In genomic region chr22:29475550-29475949, GRCh38 we compare ENCODE assay signal across 18 cellular contexts. TPM values are rescaled to one million over a fixed set of nuclear protein-coding genes. Genes with fewer than 3 reads are reported as not detected.
DNase-seq lines count a peak whose midpoint lies in the region; ATAC-seq, FAIRE-seq and TF ChIP-seq lines count a peak whose summit lies in the region.
"Had no signal": no experiment of that assay in that cellular context is flagged by ENCODE, and none has a peak within 500 bp of the region (broad histone marks: within the 10 kb centered on the region; RNA-seq: fewer than 3 reads in every experiment).

No MANE protein-coding gene starts in this region.

- no peak overlapping the region for H3K27ac ChIP-seq in left ventricle myocardium inferior (replicated peaks)
- H3K27ac ChIP-seq in HepG2 (ENCODE audit: extremely low read length, insufficient read depth, low read length): no peak overlapping the region
- H3K27ac ChIP-seq: GM23248, parathyroid adenoma had no signal

- TF ChIP-seq CTCF in GM06990 (IDR thresholded peaks at IDR 0.05; ENCODE audit: insufficient read depth, low read length, poor library complexity, severe bottlenecking) (no peak), left ventricle myocardium inferior (IDR thresholded peaks at IDR 0.05; ENCODE audit: borderline replicate concordance) (no peak), HepG2 (CRISPR knock-in tag; IDR thresholded peaks at IDR 0.05) (no peak)

- H3K27me3 ChIP-seq in GM06990 (replicated peaks; ENCODE audit: control insufficient read depth, insufficient read depth, low read length) (no peaks in the 10 kb centered on the region; the same call in none of the 2 replicates), left ventricle myocardium inferior (ENCODE audit: low read depth) (peaks cover 100% of the 10 kb centered on the region), HepG2 (ENCODE audit: control insufficient read depth in 1 of 2, insufficient read depth in 2 of 2, low read length in 2 of 2) (peaks cover 13 to 59% of the 10 kb centered on the region in 2 experiments)

- peaks cover 9% of the 10 kb centered on the region for H3K4me1 Mint-ChIP-seq in T-helper 17 cell

- CTCF ChIA-PET in HepG2 (lab: Yijun Ruan, JAX; ENCODE audit: low intra/inter-chr PET ratio, low total read pairs): no interaction called here

- H3K4me3 Mint-ChIP-seq in T-helper 17 cell: no peak overlapping the region
- H3K4me3 Mint-ChIP-seq: WTC11 had no signal

- no peak for FAIRE-seq in HepG2 (lab: Jason Lieb, UNC)
- FAIRE-seq: small intestine had no signal

- H3K36me3 Mint-ChIP-seq in T-helper 17 cell (ENCODE audit: low read depth): peaks cover 10% of the 10 kb centered on the region
- H3K36me3 Mint-ChIP-seq: WTC11 had no signal

- peaks cover 12% of the 10 kb centered on the region for H3K4me1 ChIP-seq in left ventricle myocardium inferior
- H3K4me1 ChIP-seq in HepG2 (ENCODE audit: insufficient read depth, low read length): peaks cover 5% of the 10 kb centered on the region; the same call in 1 of the 2 replicates
- H3K4me1 ChIP-seq: parathyroid adenoma had no signal

- peaks cover 58% of the 10 kb centered on the region for H3K27me3 Mint-ChIP-seq in T-helper 17 cell

- H3K4me3 ChIP-seq in GM06990 (replicated peaks; ENCODE audit: low read depth, low read length) (no peak overlapping the region), left ventricle myocardium inferior (no peak overlapping the region), HepG2 (replicated peaks in 1 of 3; ENCODE audit: insufficient read depth in 1 of 3, low read depth in 2 of 3, low read length in 3 of 3) (no peak overlapping the region)
- H3K4me3 ChIP-seq: GM23248 had no signal

- no peak overlapping the region for H3K4me2 ChIP-seq in HepG2 (ENCODE audit: low read depth, low read length)

- H4K20me1 ChIP-seq in HepG2 (ENCODE audit: insufficient read depth, low read length): peaks cover 7% of the 10 kb centered on the region; the same call in 1 of the 2 replicates

- POLR2A ChIA-PET in HepG2 (lab: Yijun Ruan, JAX): no interaction called here

- H3K36me3 ChIP-seq in GM06990 (ENCODE audit: control insufficient read depth, insufficient read depth, low read length) (no peaks in the 10 kb centered on the region), left ventricle myocardium inferior (no peaks in the 10 kb centered on the region), HepG2 (replicated peaks in 1 of 2; ENCODE audit: control insufficient read depth in 1 of 2, insufficient read depth in 2 of 2, low read length in 2 of 2) (no peaks in the 10 kb centered on the region)

- no peak overlapping the region for H2AFZ ChIP-seq in HepG2 (ENCODE audit: low read length)
- H2AFZ ChIP-seq: GM23248, parathyroid adenoma had no signal

- TF ChIP-seq POLR2A in HepG2 (IDR thresholded peaks at IDR 0.05; ENCODE audit: insufficient read depth in 1 of 2, low read depth in 2 of 2, low read length in 2 of 2): no peak

- H3K27ac Mint-ChIP-seq in T-helper 17 cell: peak overlapping the region; percentile 34
- H3K27ac Mint-ChIP-seq: WTC11 had no signal

- in situ Hi-C loops in HepG2 (cut with HindIII; ENCODE audit: extremely low pct_ligation_motif_present, low pct_unique_long_range_greater_than_20kb): no loop called here

- intact Hi-C loops in left ventricle myocardium inferior (cut with micrococcal nuclease): no loop called here
- intact Hi-C loops in HepG2 (cut with micrococcal nuclease; ENCODE audit: unreplicated experiment): no loop called here

- BruUV-seq in HepG2 (replicated peaks; lab: Mats Ljungman, UMichigan): no TSS peak

- H3K9ac ChIP-seq in HepG2 (ENCODE audit: insufficient read depth, low read depth, low read length): no peak overlapping the region
- H3K9ac ChIP-seq: GM23248, parathyroid adenoma had no signal

- TF ChIP-seq RAD21 in HepG2 (CRISPR knock-in tag; IDR thresholded peaks at IDR 0.05): no peak

- no peaks in the 10 kb centered on the region for H3K79me2 ChIP-seq in HepG2 (ENCODE audit: insufficient read depth, low read length)
- H3K79me2 ChIP-seq: parathyroid adenoma had no signal

- DNase-seq in GM06990 (ENCODE audit: extremely low read depth, insufficient read length) (peak; percentile 30), T-helper 17 cell (no peak), left ventricle myocardium inferior (no peak), HepG2 (ENCODE audit: low spot score) (no peak), epidermal melanocyte (ENCODE audit: insufficient read length, low spot score) (no peak)
- DNase-seq: Calu3, GM23248, hypothalamus, NCI-H2227 treated with DMSO at 0.1 percent for 48 hours, PC-3, small intestine had no signal

- H3K9me3 ChIP-seq in T-helper 17 cell (ENCODE audit: control insufficient read depth, low read length, poor library complexity, severe bottlenecking) (no peaks in the 10 kb centered on the region), left ventricle myocardium inferior (replicated peaks) (no peaks in the 10 kb centered on the region), HepG2 (ENCODE audit: low read length) (no peaks in the 10 kb centered on the region)

- no peak for TF ChIP-seq EP300 in HepG2 (IDR thresholded peaks at IDR 0.05; ENCODE audit: low read depth in 2 of 2, low read length in 2 of 2)
- TF ChIP-seq EP300 in HepG2 (CRISPR knock-in tag; IDR thresholded peaks at IDR 0.05; ENCODE audit: borderline replicate concordance): no peak

- ATAC-seq in GM19452 (IDR thresholded peaks at IDR 0.05; ENCODE audit: unreplicated experiment): peak; percentile 55
- peak; percentile 61 for ATAC-seq in HG03460 (IDR thresholded peaks at IDR 0.05; ENCODE audit: unreplicated experiment)
- peak; percentile 16 for ATAC-seq in T-helper 17 cell
- no peak for ATAC-seq in HepG2
- ATAC-seq in GM18517 (IDR thresholded peaks at IDR 0.05; ENCODE audit: unreplicated experiment): no peak
- ATAC-seq: left colon, PC-3, WTC11 had no signal

- WGBS in HepG2 (ENCODE audit: low lambda C conversion rate): 28% methylated on average over 8 of the region's 8 CpGs

TF ChIP-seq in HepG2, 621 proteins besides CTCF, POLR2A, EP300 and RAD21 (continues in another document):
- TF ChIP-seq CREM (IDR thresholded peaks at IDR 0.05) (no peak), CREM (CRISPR knock-in tag; IDR thresholded peaks at IDR 0.05) (no peak), NFATC3 (CRISPR knock-in tag; IDR thresholded peaks at IDR 0.05) (no peak), FIP1L1 (IDR thresholded peaks at IDR 0.05; ENCODE audit: borderline replicate concordance, insufficient read depth, low read depth, low read length) (no peak)

RNA-seq across cellular contexts. Expression of gene NEFH, which starts 4.5 kb away (rescaled TPM):
- total RNA-seq in T-helper 17 cell (under 1 TPM; 0.15 to 0.21 TPM), left ventricle myocardium inferior (0.16 TPM), HepG2 (2016; rRNA removed; fragmentation: Illumina TruSeq; extraction: Trizol) (not detected in 2 replicates)
- not detected in 2 replicates for total RNA-seq in HepG2 (2016; cell fraction: cytosol; rRNA removed; fragmentation: Illumina TruSeq; extraction: Trizol; ENCODE audit: low read depth)
- not detected in 2 replicates for total RNA-seq in HepG2 (2016; cell fraction: insoluble cytoplasmic fraction; rRNA removed; fragmentation: Illumina TruSeq; extraction: Trizol)
- not detected in 2 replicates for total RNA-seq in HepG2 (2016; cell fraction: membrane; rRNA removed; fragmentation: Illumina TruSeq; extraction: Trizol)
- not detected in 2 replicates for total RNA-seq in HepG2 (2016; cell fraction: nucleus; rRNA removed; fragmentation: Illumina TruSeq; extraction: Trizol)
- polyA plus RNA-seq in HepG2 (2011; rRNA removed): not detected in 2 replicates
- not detected in 2 replicates for polyA plus RNA-seq in HepG2 (2011; cell fraction: cytosol; rRNA removed)
- polyA plus RNA-seq in HepG2 (2011; cell fraction: nucleus; rRNA removed): not detected in 2 replicates
- not detected in 2 replicates for polyA plus RNA-seq in HepG2 (2012)
- not detected in 2 replicates for polyA plus RNA-seq in HepG2 (2016; cell fraction: cytosol; fragmentation: Illumina TruSeq; extraction: Trizol; ENCODE audit: low read depth)
- polyA plus RNA-seq in HepG2 (2016; cell fraction: insoluble cytoplasmic fraction; fragmentation: Illumina TruSeq; extraction: Trizol; ENCODE audit: low read depth): not detected in 2 replicates
- not detected in 2 replicates for polyA plus RNA-seq in HepG2 (2016; cell fraction: membrane; fragmentation: Illumina TruSeq; extraction: Trizol; ENCODE audit: low read depth)
- polyA plus RNA-seq in HepG2 (2016; cell fraction: nucleus; fragmentation: Illumina TruSeq; extraction: Trizol; ENCODE audit: insufficient read depth, low read depth): not detected in 2 replicates
- polyA minus RNA-seq in HepG2 (2011; rRNA and poly(A)+ RNA removed; ENCODE audit: low replicate concordance): 0.12 TPM in 1 of 2 replicates, not detected in the other
- polyA minus RNA-seq in HepG2 (2011; cell fraction: cytosol; rRNA and poly(A)+ RNA removed): not detected in 2 replicates
- polyA minus RNA-seq in HepG2 (2011; cell fraction: nucleus; rRNA and poly(A)+ RNA removed): not detected in 2 replicates
- total RNA-seq: Calu3, PC-3 had no signal

RNA-seq across cellular contexts. Expression of gene RFPL1, which starts 37.2 kb away (rescaled TPM):
- total RNA-seq in T-helper 17 cell (not detected), left ventricle myocardium inferior (not detected), HepG2 (2016; rRNA removed; fragmentation: Illumina TruSeq; extraction: Trizol) (not detected in 2 replicates)
- not detected in 2 replicates for total RNA-seq in HepG2 (2016; cell fraction: cytosol; rRNA removed; fragmentation: Illumina TruSeq; extraction: Trizol; ENCODE audit: low read depth)
- total RNA-seq in HepG2 (2016; cell fraction: insoluble cytoplasmic fraction; rRNA removed; fragmentation: Illumina TruSeq; extraction: Trizol): not detected in 2 replicates
- not detected in 2 replicates for total RNA-seq in HepG2 (2016; cell fraction: membrane; rRNA removed; fragmentation: Illumina TruSeq; extraction: Trizol)
- total RNA-seq in HepG2 (2016; cell fraction: nucleus; rRNA removed; fragmentation: Illumina TruSeq; extraction: Trizol): not detected in 2 replicates
- not detected in 2 replicates for polyA plus RNA-seq in HepG2 (2011; rRNA removed)
- not detected in 2 replicates for polyA plus RNA-seq in HepG2 (2011; cell fraction: cytosol; rRNA removed)
- not detected in 2 replicates for polyA plus RNA-seq in HepG2 (2011; cell fraction: nucleus; rRNA removed)
- not detected in 2 replicates for polyA plus RNA-seq in HepG2 (2012)
- not detected in 2 replicates for polyA plus RNA-seq in HepG2 (2016; cell fraction: cytosol; fragmentation: Illumina TruSeq; extraction: Trizol; ENCODE audit: low read depth)
- not detected in 2 replicates for polyA plus RNA-seq in HepG2 (2016; cell fraction: insoluble cytoplasmic fraction; fragmentation: Illumina TruSeq; extraction: Trizol; ENCODE audit: low read depth)
- not detected in 2 replicates for polyA plus RNA-seq in HepG2 (2016; cell fraction: membrane; fragmentation: Illumina TruSeq; extraction: Trizol; ENCODE audit: low read depth)
- polyA plus RNA-seq in HepG2 (2016; cell fraction: nucleus; fragmentation: Illumina TruSeq; extraction: Trizol; ENCODE audit: insufficient read depth, low read depth): not detected in 2 replicates
- not detected in 2 replicates for polyA minus RNA-seq in HepG2 (2011; rRNA and poly(A)+ RNA removed; ENCODE audit: low replicate concordance)
- not detected in 2 replicates for polyA minus RNA-seq in HepG2 (2011; cell fraction: cytosol; rRNA and poly(A)+ RNA removed)
- not detected in 2 replicates for polyA minus RNA-seq in HepG2 (2011; cell fraction: nucleus; rRNA and poly(A)+ RNA removed)
- total RNA-seq: Calu3, GM23248, left colon, LHCN-M2, PC-3, WTC11 had no signal
- polyA plus RNA-seq: GM23248 had no signal

Comparison
In these comparisons a context has a peak if more than half of its experiments do, and no peak if none do; other contexts are left out.
1. ATAC-seq: peak in GM19452 (single experiment), HG03460 (single experiment) and T-helper 17 cell (single experiment); none in HepG2 (single experiment) and GM18517 (single experiment).